20 cellular contexts compared by ENCODE assay signal in the genomic region with DNA sequence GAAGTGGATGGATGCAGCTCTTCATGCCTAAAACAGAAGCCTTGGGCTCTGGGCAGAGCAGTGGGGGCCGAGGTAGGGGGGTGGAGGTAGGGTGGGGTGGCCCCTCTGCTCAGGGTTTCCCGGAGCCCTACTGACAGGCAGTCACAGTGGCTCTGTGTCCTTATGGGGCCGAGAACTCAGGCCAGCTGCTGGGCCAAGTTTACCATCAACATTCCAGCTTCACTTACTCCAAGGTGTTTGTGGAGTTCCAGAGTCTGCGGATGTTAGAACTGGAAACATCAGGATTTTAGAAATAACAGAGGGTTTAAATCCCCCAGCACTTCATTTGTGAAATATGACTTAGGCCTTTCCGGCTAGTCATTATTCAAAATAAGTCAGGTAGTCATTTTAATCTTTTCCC.
DNase-seq lines count a peak whose midpoint lies in the region; ATAC-seq, FAIRE-seq and TF ChIP-seq lines count a peak whose summit lies in the region.
"Had no signal": no experiment of that assay in that cellular context is flagged by ENCODE, and none has a peak within 500 bp of the region (broad histone marks: within the 10 kb centered on the region; RNA-seq: fewer than 3 reads in every experiment).

No MANE protein-coding gene starts in this region.

- DNase-seq in left ventricle myocardium inferior: no peak
- no peak for DNase-seq in neural progenitor cell (ENCODE audit: low spot score)
- DNase-seq in upper lobe of right lung: peak; percentile 34
- DNase-seq in GM19239 (ENCODE audit: insufficient read length, low spot score): no peak
- no peak for DNase-seq in ascending aorta (ENCODE audit: low spot score in 2 of 2)
- DNase-seq: activated CD4-positive, alpha-beta T cell treated with anti-CD3 and anti-CD28 coated beads, Interleukin-2, amount 50 U/mL, for 1 hour; anterior cingulate cortex; KBM-7; MG63; NCI-H1417; OCI-M1; WERI-Rb-1 had no signal

- no peak overlapping the region for H2AFZ ChIP-seq in neural progenitor cell (replicated peaks)

- H3K27ac Mint-ChIP-seq in brain (peak overlapping the region in 3 of 5 experiments; percentile 77 to 99 (median 91)), neural progenitor cell (peak overlapping the region; percentile 89)
- H3K27ac Mint-ChIP-seq: activated naive CD4-positive, alpha-beta T cell treated with anti-CD3 and anti-CD28 coated beads, Interleukin-2, amount 50 U/mL, for 24 hours; activated T-helper 1 cell treated with anti-CD3 and anti-CD28 coated beads, Interleukin-12 subunit alpha, Interleukin-12 subunit beta, Interleukin-2, Interleukin-4 antibody, amounts not matched to agents 30 ng/mL and 10 ng/mL and 1 ng/mL, durations not matched to agents 14 hours and 24 hours and 36 hours had no signal

- no peaks in the 10 kb centered on the region for H3K36me3 ChIP-seq in left ventricle myocardium inferior
- no peaks in the 10 kb centered on the region for H3K36me3 ChIP-seq in neural progenitor cell
- H3K36me3 ChIP-seq in upper lobe of right lung: peaks cover 13% of the 10 kb centered on the region
- peaks cover 0 to 5% of the 10 kb centered on the region in 2 donors for H3K36me3 ChIP-seq in ascending aorta
- H3K36me3 ChIP-seq: MG63, neutrophil, WERI-Rb-1 had no signal

- no peak for TF ChIP-seq CTCF in brain (conservative IDR thresholded peaks at IDR 0.05)
- TF ChIP-seq CTCF in left ventricle myocardium inferior (IDR thresholded peaks at IDR 0.05; ENCODE audit: borderline replicate concordance): no peak
- TF ChIP-seq CTCF in neural progenitor cell (IDR thresholded peaks at IDR 0.05): no peak
- TF ChIP-seq CTCF in upper lobe of right lung (IDR thresholded peaks at IDR 0.05): no peak
- no peak for TF ChIP-seq CTCF in ascending aorta (IDR thresholded peaks at IDR 0.05)

- H3K27me3 ChIP-seq in left ventricle myocardium inferior (ENCODE audit: low read depth): no peaks in the 10 kb centered on the region
- no peaks in the 10 kb centered on the region for H3K27me3 ChIP-seq in neural progenitor cell
- H3K27me3 ChIP-seq in upper lobe of right lung: no peaks in the 10 kb centered on the region
- H3K27me3 ChIP-seq in ascending aorta: no peaks in the 10 kb centered on the region
- H3K27me3 ChIP-seq: MG63 had no signal

- intact Hi-C loops in left ventricle myocardium inferior (cut with micrococcal nuclease) (no loop called here), upper lobe of right lung (cut with DNase I) (no loop called here), ascending aorta (cut with DNase I) (no loop called here)

- H3K27ac ChIP-seq in left ventricle myocardium inferior (replicated peaks) (peak overlapping the region; percentile 78), neural progenitor cell (peak overlapping the region; percentile 62), upper lobe of right lung (no peak overlapping the region), ascending aorta (no peak overlapping the region)
- H3K27ac ChIP-seq: neutrophil, WERI-Rb-1 had no signal

- H3K9me3 ChIP-seq in left ventricle myocardium inferior (replicated peaks) (no peaks in the 10 kb centered on the region), neural progenitor cell (ENCODE audit: low read depth) (no peaks in the 10 kb centered on the region), upper lobe of right lung (no peaks in the 10 kb centered on the region), ascending aorta (no peaks in the 10 kb centered on the region)
- H3K9me3 ChIP-seq: MG63, neutrophil had no signal

- peaks cover 95% of the 10 kb centered on the region for H4K20me1 ChIP-seq in neural progenitor cell (ENCODE audit: low read depth)

- H3K36me3 Mint-ChIP-seq in brain (peaks cover 17% of the 10 kb centered on the region), neural progenitor cell (peaks cover 8% of the 10 kb centered on the region)
- H3K36me3 Mint-ChIP-seq: activated naive CD4-positive, alpha-beta T cell treated with anti-CD3 and anti-CD28 coated beads, Interleukin-2, amount 50 U/mL, for 24 hours had no signal

- peak overlapping the region in 3 of 5 experiments; percentile 18 to 91 (median 48) for H3K4me3 Mint-ChIP-seq in brain
- no peak overlapping the region for H3K4me3 Mint-ChIP-seq in neural progenitor cell
- H3K4me3 Mint-ChIP-seq: activated naive CD4-positive, alpha-beta T cell treated with anti-CD3 and anti-CD28 coated beads, Interleukin-2, amount 50 U/mL, for 24 hours; activated T-helper 1 cell treated with anti-CD3 and anti-CD28 coated beads, Interleukin-12 subunit alpha, Interleukin-12 subunit beta, Interleukin-2, Interleukin-4 antibody, amounts not matched to agents 30 ng/mL and 10 ng/mL and 1 ng/mL, durations not matched to agents 14 hours and 24 hours and 36 hours; central memory CD8-positive, alpha-beta T cell had no signal

- no peak overlapping the region for H3K9ac ChIP-seq in neural progenitor cell

- H3K9me3 Mint-ChIP-seq in brain (no peaks in the 10 kb centered on the region), neural progenitor cell (no peaks in the 10 kb centered on the region)
- H3K9me3 Mint-ChIP-seq: activated naive CD4-positive, alpha-beta T cell treated with anti-CD3 and anti-CD28 coated beads, Interleukin-2, amount 50 U/mL, for 24 hours; activated T-helper 1 cell treated with anti-CD3 and anti-CD28 coated beads, Interleukin-12 subunit alpha, Interleukin-12 subunit beta, Interleukin-2, Interleukin-4 antibody, amounts not matched to agents 30 ng/mL and 10 ng/mL and 1 ng/mL, durations not matched to agents 14 hours and 24 hours and 36 hours; central memory CD8-positive, alpha-beta T cell had no signal

- peaks cover 60% of the 10 kb centered on the region for H3K4me1 ChIP-seq in left ventricle myocardium inferior
- peaks cover 93% of the 10 kb centered on the region for H3K4me1 ChIP-seq in neural progenitor cell
- peaks cover 19% of the 10 kb centered on the region for H3K4me1 ChIP-seq in upper lobe of right lung
- peaks cover 0 to 9% of the 10 kb centered on the region in 2 donors for H3K4me1 ChIP-seq in ascending aorta

- H3K27me3 Mint-ChIP-seq in brain (no peaks in the 10 kb centered on the region), neural progenitor cell (ENCODE audit: insufficient read depth, low read depth) (no peaks in the 10 kb centered on the region)

- peaks cover 97% of the 10 kb centered on the region for H3K79me2 ChIP-seq in neural progenitor cell (ENCODE audit: low read depth)

- H3K4me2 ChIP-seq in neural progenitor cell: peak overlapping the region; percentile 72
- H3K4me2 ChIP-seq: smooth muscle cell had no signal

- H3K4me1 Mint-ChIP-seq in brain: peaks cover 97% of the 10 kb centered on the region
- H3K4me1 Mint-ChIP-seq in neural progenitor cell: peaks cover 81% of the 10 kb centered on the region
- H3K4me1 Mint-ChIP-seq: activated naive CD4-positive, alpha-beta T cell treated with anti-CD3 and anti-CD28 coated beads, Interleukin-2, amount 50 U/mL, for 24 hours; central memory CD8-positive, alpha-beta T cell had no signal

- peak; percentile 2 for ATAC-seq in upper lobe of right lung
- ATAC-seq in HG03135 (IDR thresholded peaks at IDR 0.05; ENCODE audit: unreplicated experiment): no peak

- H3F3A ChIP-seq in neural progenitor cell (ENCODE audit: low read depth): peaks cover 59% of the 10 kb centered on the region

- no peak for FAIRE-seq in GM19239 (lab: Jason Lieb, UNC)
- FAIRE-seq: GM12892 had no signal

- H3K4me3 ChIP-seq in left ventricle myocardium inferior: no peak overlapping the region
- H3K4me3 ChIP-seq in neural progenitor cell: peak overlapping the region; percentile 26
- no peak overlapping the region for H3K4me3 ChIP-seq in upper lobe of right lung
- no peak overlapping the region for H3K4me3 ChIP-seq in ascending aorta
- H3K4me3 ChIP-seq: MG63, smooth muscle cell had no signal

Comparison
In these comparisons a context has a peak if more than half of its experiments do, and no peak if none do; other contexts are left out.
1. H3K27ac ChIP-seq: peak in left ventricle myocardium inferior (single experiment) and neural progenitor cell (single experiment); none in upper lobe of right lung (single experiment) and ascending aorta (0 of 2).